Comparison of ENCODE assay signal across 8 cellular contexts in genomic region chrX:25968920-25969319, GRCh38.
DNase-seq lines count a peak whose midpoint lies in the region; ATAC-seq and TF ChIP-seq lines count a peak whose summit lies in the region.

No MANE protein-coding gene starts in this region.

- peak; percentile 53 for TF ChIP-seq CTCF in kidney epithelial cell (IDR thresholded peaks at IDR 0.05; ENCODE audit: insufficient read depth, low read length, poor library complexity, severe bottlenecking)

- DNase-seq in NCI-H2196 (lab: John Stamatoyannopoulos, UW; ENCODE audit: unreplicated experiment) (peak; percentile 2), NCI-H2196 treated with DMSO at 0.1 percent for 48 hours (lab: John Stamatoyannopoulos, UW; ENCODE audit: unreplicated experiment) (no peak), HuH-7 (ENCODE audit: low spot score) (peak; percentile 1), UCSD-AML1 (lab: John Stamatoyannopoulos, UW; ENCODE audit: unreplicated experiment) (peak; percentile 10), kidney epithelial cell (ENCODE audit: low read depth) (no peak), dedifferentiated amniotic fluid mesenchymal stem cell (ENCODE audit: extremely low spot score) (no peak)
- DNase-seq in activated naive CD4-positive, alpha-beta T cell (lab: John Stamatoyannopoulos, UW) = no peak

- H3K4me3 ChIP-seq in kidney epithelial cell (ENCODE audit: low read depth, low read length) = no peak overlapping the region

- ATAC-seq in GM21737 (IDR thresholded peaks at IDR 0.05; ENCODE audit: unreplicated experiment) = no peak

- no peaks in the 10 kb centered on the region for H3K36me3 ChIP-seq in kidney epithelial cell (ENCODE audit: control insufficient read depth, insufficient read depth, low read length)

- no peaks in the 10 kb centered on the region for H3K27me3 ChIP-seq in kidney epithelial cell (ENCODE audit: control insufficient read depth, insufficient read depth, low read length)

Comparison
In these comparisons a context has a peak if more than half of its experiments do, and no peak if none do; other contexts are left out.
1. DNase-seq: peak in NCI-H2196 (single experiment), HuH-7 (single experiment) and UCSD-AML1 (single experiment); none in NCI-H2196 treated with DMSO at 0.1 percent for 48 hours (single experiment), kidney epithelial cell (single experiment), dedifferentiated amniotic fluid mesenchymal stem cell (single experiment) and activated naive CD4-positive, alpha-beta T cell (0 of 4).